ENCODE assay signal across 14 cellular contexts in the genomic region with DNA sequence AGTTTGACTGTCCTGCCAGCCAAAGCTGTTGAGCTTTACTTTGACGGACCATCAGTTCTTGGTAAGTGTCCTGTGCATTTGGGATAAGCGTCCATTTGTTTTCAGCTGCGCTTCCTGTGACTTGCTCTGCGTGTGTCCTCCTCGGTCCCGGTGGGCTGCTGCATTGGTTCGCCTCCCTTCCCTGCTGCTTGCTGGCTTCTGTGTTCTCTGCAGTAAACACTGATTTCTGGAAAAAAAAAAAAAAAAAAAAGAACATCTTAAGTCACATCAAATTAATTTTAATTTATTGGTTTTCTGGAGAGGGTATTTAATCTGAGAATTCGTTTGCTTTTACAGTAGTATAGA.
DNase-seq lines count a peak whose midpoint lies in the region; ATAC-seq and TF ChIP-seq lines count a peak whose summit lies in the region.
"Had no signal": no experiment of that assay in that cellular context is flagged by ENCODE, and none has a peak within 500 bp of the region (broad histone marks: within the 10 kb centered on the region; RNA-seq: fewer than 3 reads in every experiment).

No MANE protein-coding gene starts in this region.

- no peaks in the 10 kb centered on the region for H3K27me3 ChIP-seq in GM23338 (ENCODE audit: insufficient read depth)
- no peaks in the 10 kb centered on the region for H3K27me3 ChIP-seq in colonic mucosa

- no peak overlapping the region for H3K9ac ChIP-seq in colonic mucosa (ENCODE audit: low read depth in 2 of 2, low read length in 2 of 2)
- H3K9ac ChIP-seq: GM23248 had no signal

- H3K4me1 ChIP-seq in GM23338 (ENCODE audit: insufficient read depth): peaks cover 8% of the 10 kb centered on the region; the same call in 1 of the 2 replicates
- peaks cover 13% of the 10 kb centered on the region for H3K4me1 ChIP-seq in colonic mucosa

- no peaks in the 10 kb centered on the region for H3F3A ChIP-seq in GM23338 (replicated peaks; ENCODE audit: low read depth)

- peaks cover 4% of the 10 kb centered on the region for H3K27me3 Mint-ChIP-seq in GM23338 (ENCODE audit: insufficient read depth, low read depth, poor library complexity)
- H3K27me3 Mint-ChIP-seq in neural crest cell (ENCODE audit: low read depth): no peaks in the 10 kb centered on the region
- H3K27me3 Mint-ChIP-seq: CD4-positive, alpha-beta T cell had no signal

- ATAC-seq in GM23338 (no peak), HG03460 (IDR thresholded peaks at IDR 0.05; ENCODE audit: unreplicated experiment) (no peak)

- H2AFZ ChIP-seq in GM23338: peak overlapping the region; percentile 86
- H2AFZ ChIP-seq: GM23248 had no signal

- H3K36me3 Mint-ChIP-seq in GM23338 (ENCODE audit: low read depth): no peaks in the 10 kb centered on the region; the same call in 2 of the 3 replicates
- H3K36me3 Mint-ChIP-seq in neural crest cell (ENCODE audit: low read depth): no peaks in the 10 kb centered on the region

- H3K9me3 ChIP-seq in colonic mucosa: no peaks in the 10 kb centered on the region
- H3K9me3 ChIP-seq: A549 had no signal

- H3K4me3 ChIP-seq in GM23338 (no peak overlapping the region), colonic mucosa (no peak overlapping the region)
- H3K4me3 ChIP-seq: A549, GM23248 had no signal

- TF ChIP-seq CTCF in GM23338 (conservative IDR thresholded peaks at IDR 0.05; ENCODE audit: low read depth in 2 of 2): no peak
- TF ChIP-seq CTCF in colonic mucosa (IDR thresholded peaks at IDR 0.05): no peak
- no peak for TF ChIP-seq CTCF in neural crest cell (conservative IDR thresholded peaks at IDR 0.05)

- H3K4me1 Mint-ChIP-seq in GM23338 (peaks cover 18% of the 10 kb centered on the region), neural crest cell (no peaks in the 10 kb centered on the region)

- H3K4me2 ChIP-seq in GM23338: no peak overlapping the region
- H3K4me2 ChIP-seq: A549 had no signal

- H3K27ac Mint-ChIP-seq in GM23338: peak overlapping the region; percentile 70; the same call in 1 of the 2 replicates
- H3K27ac Mint-ChIP-seq in neural crest cell (ENCODE audit: unreplicated experiment): peak overlapping the region; percentile 75
- H3K27ac Mint-ChIP-seq: CD4-positive, alpha-beta T cell had no signal

- H3K27ac ChIP-seq in GM23338 (ENCODE audit: low read depth) (no peak overlapping the region), colonic mucosa (peak overlapping the region; percentile 49)
- H3K27ac ChIP-seq: A549, C4-2B, GM23248 had no signal

- 0 out of 2 replicates have a peak, but pooled peaks cover 4% of the 10 kb centered on the region for H3K9me2 ChIP-seq in GM23338 (ENCODE audit: insufficient read depth)

- no peaks in the 10 kb centered on the region for H3K79me2 ChIP-seq in GM23338 (replicated peaks; ENCODE audit: insufficient read depth)

- H3K9me3 Mint-ChIP-seq in GM23338: 0 out of 3 replicates have a peak, but pooled peaks cover 2% of the 10 kb centered on the region
- no peaks in the 10 kb centered on the region for H3K9me3 Mint-ChIP-seq in neural crest cell
- H3K9me3 Mint-ChIP-seq: CD4-positive, alpha-beta T cell had no signal

- intact Hi-C loops in colonic mucosa (cut with DNase I): no loop called here

- H3K4me3 Mint-ChIP-seq in GM23338: no peak overlapping the region
- no peak overlapping the region for H3K4me3 Mint-ChIP-seq in neural crest cell
- H3K4me3 Mint-ChIP-seq: CD4-positive, alpha-beta T cell had no signal

- DNase-seq in GM23338 (ENCODE audit: low spot score) (no peak), colonic mucosa (no peak), neural crest cell (ENCODE audit: low read depth, low spot score) (no peak), retina (peak; percentile 14), MV-4-11 (lab: John Stamatoyannopoulos, UW) (no peak), LoVo (ENCODE audit: low spot score) (no peak)
- DNase-seq: CD4-positive, alpha-beta T cell; DMS153; DMS79; GDM1 had no signal

- H4K20me1 ChIP-seq in GM23338 (replicated peaks; ENCODE audit: insufficient read depth): no peaks in the 10 kb centered on the region

- H3K36me3 ChIP-seq in GM23338 (ENCODE audit: insufficient read depth) (no peaks in the 10 kb centered on the region), colonic mucosa (no peaks in the 10 kb centered on the region)

TF ChIP-seq in GM23338, 12 proteins besides CTCF, POLR2A, EP300 and RAD21 (continues in another document):
- TF ChIP-seq, protein P1, sequence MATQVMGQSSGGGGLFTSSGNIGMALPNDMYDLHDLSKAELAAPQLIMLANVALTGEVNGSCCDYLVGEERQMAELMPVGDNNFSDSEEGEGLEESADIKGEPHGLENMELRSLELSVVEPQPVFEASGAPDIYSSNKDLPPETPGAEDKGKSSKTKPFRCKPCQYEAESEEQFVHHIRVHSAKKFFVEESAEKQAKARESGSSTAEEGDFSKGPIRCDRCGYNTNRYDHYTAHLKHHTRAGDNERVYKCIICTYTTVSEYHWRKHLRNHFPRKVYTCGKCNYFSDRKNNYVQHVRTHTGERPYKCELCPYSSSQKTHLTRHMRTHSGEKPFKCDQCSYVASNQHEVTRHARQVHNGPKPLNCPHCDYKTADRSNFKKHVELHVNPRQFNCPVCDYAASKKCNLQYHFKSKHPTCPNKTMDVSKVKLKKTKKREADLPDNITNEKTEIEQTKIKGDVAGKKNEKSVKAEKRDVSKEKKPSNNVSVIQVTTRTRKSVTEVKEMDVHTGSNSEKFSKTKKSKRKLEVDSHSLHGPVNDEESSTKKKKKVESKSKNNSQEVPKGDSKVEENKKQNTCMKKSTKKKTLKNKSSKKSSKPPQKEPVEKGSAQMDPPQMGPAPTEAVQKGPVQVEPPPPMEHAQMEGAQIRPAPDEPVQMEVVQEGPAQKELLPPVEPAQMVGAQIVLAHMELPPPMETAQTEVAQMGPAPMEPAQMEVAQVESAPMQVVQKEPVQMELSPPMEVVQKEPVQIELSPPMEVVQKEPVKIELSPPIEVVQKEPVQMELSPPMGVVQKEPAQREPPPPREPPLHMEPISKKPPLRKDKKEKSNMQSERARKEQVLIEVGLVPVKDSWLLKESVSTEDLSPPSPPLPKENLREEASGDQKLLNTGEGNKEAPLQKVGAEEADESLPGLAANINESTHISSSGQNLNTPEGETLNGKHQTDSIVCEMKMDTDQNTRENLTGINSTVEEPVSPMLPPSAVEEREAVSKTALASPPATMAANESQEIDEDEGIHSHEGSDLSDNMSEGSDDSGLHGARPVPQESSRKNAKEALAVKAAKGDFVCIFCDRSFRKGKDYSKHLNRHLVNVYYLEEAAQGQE (IDR thresholded peaks at IDR 0.05; ENCODE audit: unreplicated experiment): no peak
- TF ChIP-seq ZNF331 (CRISPR knock-in tag; IDR thresholded peaks at IDR 0.05; ENCODE audit: low read depth) (no peak), CREB1 (CRISPR knock-in tag; IDR thresholded peaks at IDR 0.05; ENCODE audit: low read depth) (no peak), POLR2AphosphoS5 (IDR thresholded peaks at IDR 0.05; ENCODE audit: low read depth) (no peak), NANOG (IDR thresholded peaks at IDR 0.05; ENCODE audit: borderline replicate concordance) (no peak), ZNF114 (CRISPR knock-in tag; IDR thresholded peaks at IDR 0.05) (no peak), EZH2 (IDR thresholded peaks at IDR 0.05; ENCODE audit: low read depth, unreplicated experiment) (no peak), STAT1 (IDR thresholded peaks at IDR 0.05; ENCODE audit: unreplicated experiment) (no peak)
- TF ChIP-seq, protein P2, sequence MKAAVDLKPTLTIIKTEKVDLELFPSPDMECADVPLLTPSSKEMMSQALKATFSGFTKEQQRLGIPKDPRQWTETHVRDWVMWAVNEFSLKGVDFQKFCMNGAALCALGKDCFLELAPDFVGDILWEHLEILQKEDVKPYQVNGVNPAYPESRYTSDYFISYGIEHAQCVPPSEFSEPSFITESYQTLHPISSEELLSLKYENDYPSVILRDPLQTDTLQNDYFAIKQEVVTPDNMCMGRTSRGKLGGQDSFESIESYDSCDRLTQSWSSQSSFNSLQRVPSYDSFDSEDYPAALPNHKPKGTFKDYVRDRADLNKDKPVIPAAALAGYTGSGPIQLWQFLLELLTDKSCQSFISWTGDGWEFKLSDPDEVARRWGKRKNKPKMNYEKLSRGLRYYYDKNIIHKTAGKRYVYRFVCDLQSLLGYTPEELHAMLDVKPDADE (IDR thresholded peaks at IDR 0.05): no peak
